Comparison of ENCODE assay signal across 34 cellular contexts in the genomic region with DNA sequence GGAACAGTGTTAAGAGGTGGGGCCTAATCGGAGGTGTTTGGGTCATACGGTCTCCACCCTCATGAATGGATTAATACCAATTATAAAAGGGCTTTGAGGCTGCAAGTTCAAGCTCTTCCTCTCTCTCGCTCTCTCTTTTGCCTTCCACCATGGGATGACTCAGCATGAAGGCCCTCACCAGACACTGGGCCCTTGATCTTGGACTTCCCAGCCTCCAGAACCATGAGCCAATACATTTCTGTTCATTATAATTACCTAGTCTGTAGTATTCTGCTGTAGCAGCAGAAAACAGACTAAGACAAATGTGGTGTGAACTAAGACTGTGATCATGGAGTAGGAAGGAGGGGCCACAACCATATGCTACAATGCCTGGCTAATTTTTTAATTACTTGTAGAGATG.
"Had no signal": no experiment of that assay in that cellular context is flagged by ENCODE, and none has a peak within 500 bp of the region (broad histone marks: within the 10 kb centered on the region; RNA-seq: fewer than 3 reads in every experiment).

No MANE protein-coding gene starts in this region.

- H3K4me2 ChIP-seq: hepatocyte had no signal

- H3K9me3 Mint-ChIP-seq: activated CD4-positive, alpha-beta memory T cell treated with anti-CD3 and anti-CD28 coated beads, Interleukin-2, amount 10 ng/mL, durations not matched to agents 7 days and 5 days; activated CD4-positive, alpha-beta T cell treated with anti-CD3 and anti-CD28 coated beads, Interleukin-2, amount 10 ng/mL, durations not matched to agents 7 days and 5 days; activated naive CD4-positive, alpha-beta T cell treated with anti-CD3 and anti-CD28 coated beads for 36 hours; activated naive CD4-positive, alpha-beta T cell treated with anti-CD3 and anti-CD28 coated beads, Interleukin-2, amount 50 U/mL, for 24 hours; activated naive CD8-positive, alpha-beta T cell treated with anti-CD3 and anti-CD28 coated beads for 36 hours; activated naive CD8-positive, alpha-beta T cell treated with anti-CD3 and anti-CD28 coated beads, Interleukin-2, amount 50 U/mL, for 24 hours; activated T-helper 1 cell treated with anti-CD3 and anti-CD28 coated beads, Interleukin-12 subunit alpha, Interleukin-12 subunit beta, Interleukin-2, Interleukin-4 antibody, amounts not matched to agents 30 ng/mL and 10 ng/mL and 1 ng/mL, durations not matched to agents 14 hours and 24 hours and 36 hours; activated T-helper 2 cell treated with anti-CD3 and anti-CD28 coated beads, Interferon-gamma antibody, Interleukin-2, Interleukin-4, amounts not matched to agents 10 μg/mL and 5 μg/mL and 100 μg/mL, durations not matched to agents 14 hours and 24 hours and 36 hours; effector memory CD8-positive, alpha-beta T cell; T-helper 2 cell treated with Interferon-gamma antibody and Interleukin-4, amounts not matched to agents 5 μg/mL and 100 μg/mL, for 36 hours had no signal

- H3K4me1 Mint-ChIP-seq: activated naive CD8-positive, alpha-beta T cell treated with anti-CD3 and anti-CD28 coated beads for 36 hours; activated naive CD8-positive, alpha-beta T cell treated with anti-CD3 and anti-CD28 coated beads, Interleukin-2, amount 50 U/mL, for 24 hours; T-helper 17 cell had no signal

- H3K4me3 Mint-ChIP-seq: activated CD4-positive, alpha-beta memory T cell treated with anti-CD3 and anti-CD28 coated beads, Interleukin-2, amount 10 ng/mL, durations not matched to agents 7 days and 5 days; activated CD4-positive, alpha-beta T cell treated with anti-CD3 and anti-CD28 coated beads, Interleukin-2, amount 10 ng/mL, durations not matched to agents 7 days and 5 days; activated naive CD4-positive, alpha-beta T cell treated with anti-CD3 and anti-CD28 coated beads for 36 hours; activated naive CD4-positive, alpha-beta T cell treated with anti-CD3 and anti-CD28 coated beads, Interleukin-2, amount 50 U/mL, for 24 hours; activated naive CD8-positive, alpha-beta T cell treated with anti-CD3 and anti-CD28 coated beads for 36 hours; activated naive CD8-positive, alpha-beta T cell treated with anti-CD3 and anti-CD28 coated beads, Interleukin-2, amount 50 U/mL, for 24 hours; activated T-helper 1 cell treated with anti-CD3 and anti-CD28 coated beads, Interleukin-12 subunit alpha, Interleukin-12 subunit beta, Interleukin-2, Interleukin-4 antibody, amounts not matched to agents 30 ng/mL and 10 ng/mL and 1 ng/mL, durations not matched to agents 14 hours and 24 hours and 36 hours; effector memory CD8-positive, alpha-beta T cell; T-helper 17 cell; T-helper 2 cell treated with Interferon-gamma antibody and Interleukin-4, amounts not matched to agents 5 μg/mL and 100 μg/mL, for 36 hours had no signal

- ATAC-seq: activated naive CD8-positive, alpha-beta T cell treated with anti-CD3 and anti-CD28 coated beads, Interleukin-2, amount 50 U/mL, for 24 hours; body of pancreas; effector memory CD8-positive, alpha-beta T cell; gastroesophageal sphincter; heart right ventricle; T-helper 17 cell had no signal

- H3K27ac ChIP-seq: adrenal gland, body of pancreas, epithelial cell of prostate, gastroesophageal sphincter, heart right ventricle, hepatocyte had no signal

- H3K9me3 ChIP-seq: adrenal gland, body of pancreas, esophagus squamous epithelium, gastroesophageal sphincter, heart right ventricle had no signal

- H3K4me3 ChIP-seq: adrenal gland, body of pancreas, esophagus squamous epithelium, gastroesophageal sphincter, heart right ventricle, hepatocyte had no signal

- H3K36me3 Mint-ChIP-seq: activated naive CD4-positive, alpha-beta T cell treated with anti-CD3 and anti-CD28 coated beads, Interleukin-2, amount 50 U/mL, for 24 hours had no signal

- H3K27ac Mint-ChIP-seq: activated CD4-positive, alpha-beta memory T cell treated with anti-CD3 and anti-CD28 coated beads, Interleukin-2, amount 10 ng/mL, durations not matched to agents 7 days and 5 days; activated CD4-positive, alpha-beta T cell treated with anti-CD3 and anti-CD28 coated beads, Interleukin-2, amount 10 ng/mL, durations not matched to agents 7 days and 5 days; activated naive CD4-positive, alpha-beta T cell treated with anti-CD3 and anti-CD28 coated beads for 36 hours; activated naive CD4-positive, alpha-beta T cell treated with anti-CD3 and anti-CD28 coated beads, Interleukin-2, amount 50 U/mL, for 24 hours; activated naive CD8-positive, alpha-beta T cell treated with anti-CD3 and anti-CD28 coated beads for 36 hours; activated naive CD8-positive, alpha-beta T cell treated with anti-CD3 and anti-CD28 coated beads, Interleukin-2, amount 50 U/mL, for 24 hours; activated T-helper 1 cell treated with anti-CD3 and anti-CD28 coated beads, Interleukin-12 subunit alpha, Interleukin-12 subunit beta, Interleukin-2, Interleukin-4 antibody, amounts not matched to agents 30 ng/mL and 10 ng/mL and 1 ng/mL, durations not matched to agents 14 hours and 24 hours and 36 hours; activated T-helper 2 cell treated with anti-CD3 and anti-CD28 coated beads, Interferon-gamma antibody, Interleukin-2, Interleukin-4, amounts not matched to agents 10 μg/mL and 5 μg/mL and 100 μg/mL, durations not matched to agents 14 hours and 24 hours and 36 hours; effector memory CD8-positive, alpha-beta T cell; T-helper 17 cell; T-helper 2 cell treated with Interferon-gamma antibody and Interleukin-4, amounts not matched to agents 5 μg/mL and 100 μg/mL, for 36 hours had no signal

- H3K27me3 ChIP-seq: adrenal gland, body of pancreas, esophagus squamous epithelium, gastroesophageal sphincter, heart right ventricle, hepatocyte had no signal

- H2AFZ ChIP-seq: hepatocyte had no signal

- H3K27me3 Mint-ChIP-seq: activated CD4-positive, alpha-beta memory T cell treated with anti-CD3 and anti-CD28 coated beads, Interleukin-2, amount 10 ng/mL, durations not matched to agents 7 days and 5 days; activated CD4-positive, alpha-beta T cell treated with anti-CD3 and anti-CD28 coated beads, Interleukin-2, amount 10 ng/mL, durations not matched to agents 7 days and 5 days; activated naive CD4-positive, alpha-beta T cell treated with anti-CD3 and anti-CD28 coated beads, Interleukin-2, amount 50 U/mL, for 24 hours; activated naive CD8-positive, alpha-beta T cell treated with anti-CD3 and anti-CD28 coated beads for 36 hours; activated naive CD8-positive, alpha-beta T cell treated with anti-CD3 and anti-CD28 coated beads, Interleukin-2, amount 50 U/mL, for 24 hours; effector memory CD8-positive, alpha-beta T cell; T-helper 17 cell had no signal

- DNase-seq: activated CD4-positive, alpha-beta memory T cell treated with anti-CD3 and anti-CD28 coated beads, Interleukin-2, amount 10 ng/mL, durations not matched to agents 7 days and 5 days; activated CD4-positive, alpha-beta T cell treated with anti-CD3 and anti-CD28 coated beads for 4 hours; activated CD4-positive, alpha-beta T cell treated with anti-CD3 and anti-CD28 coated beads, Interleukin-2, amount 10 ng/mL, durations not matched to agents 7 days and 5 days; activated CD4-positive, alpha-beta T cell treated with anti-CD3 and anti-CD28 coated beads, Interleukin-2, amount 50 U/mL, for 4 hours; activated CD4-positive, CD25-positive, alpha-beta regulatory T cell; activated CD4-positive, CD25-positive, alpha-beta regulatory T cell treated with anti-CD3 and anti-CD28 coated beads, Interleukin-2, amount 50 U/mL, for 72 hours; activated CD8-positive, alpha-beta memory T cell treated with anti-CD3 and anti-CD28 coated beads, Interleukin-2, amount 50 U/mL, for 4 hours; activated effector memory CD4-positive, alpha-beta T cell treated with anti-CD3 and anti-CD28 coated beads, Interleukin-2, amount 50 U/mL, for 16 hours; activated naive CD4-positive, alpha-beta T cell treated with anti-CD3 and anti-CD28 coated beads for 36 hours; activated naive CD8-positive, alpha-beta T cell treated with anti-CD3 and anti-CD28 coated beads for 36 hours; activated naive CD8-positive, alpha-beta T cell treated with anti-CD3 and anti-CD28 coated beads, Interleukin-2, amount 50 U/mL, for 24 hours; activated T-cell treated with anti-CD3 and anti-CD28 coated beads, Interleukin-2, amount 50 U/mL, for 1 hour; activated T-cell treated with anti-CD3 and anti-CD28 coated beads, Interleukin-2, amount 50 U/mL, for 48 hours; adrenal gland; amygdala; aorta; body of pancreas; caudate nucleus; cortex of kidney; dermis blood vessel endothelial cell; effector CD4-positive, alpha-beta T cell; effector memory CD8-positive, alpha-beta T cell; esophagus squamous epithelium; foreskin melanocyte; heart right ventricle; T-helper 17 cell; T1000 had no signal

- H3K4me1 ChIP-seq: adrenal gland, body of pancreas, gastroesophageal sphincter, heart right ventricle had no signal
